14 cellular contexts compared by ENCODE assay signal in genomic region chr13:108981407-108981806, GRCh38.
"Had no signal": no experiment of that assay in that cellular context is flagged by ENCODE, and none has a peak within 500 bp of the region (broad histone marks: within the 10 kb centered on the region; RNA-seq: fewer than 3 reads in every experiment).

No MANE protein-coding gene starts in this region.

- FAIRE-seq: small intestine had no signal

- H3K27ac ChIP-seq: colonic mucosa, esophagus squamous epithelium, right atrium auricular region, stomach, thoracic aorta, transverse colon had no signal

- DNase-seq: colonic mucosa; dermis blood vessel endothelial cell; esophagus squamous epithelium; immature natural killer cell; left cardiac atrium; left ventricle myocardium superior; naive thymus-derived CD8-positive, alpha-beta T cell; small intestine; stimulated activated CD4-positive, alpha-beta T cell treated with anti-CD3 and anti-CD28 coated beads, Interleukin-12 subunit alpha, Interleukin-12 subunit beta, amount 100 ng/mL, for 4 hours; stimulated activated naive CD4-positive, alpha-beta T cell; stomach; transverse colon had no signal
